15 cellular contexts compared by ENCODE assay signal in genomic region chr13:20546559-20546958, GRCh38. TPM values are rescaled to one million over a fixed set of nuclear protein-coding genes. Genes with fewer than 3 reads are reported as not detected.
DNase-seq lines count a peak whose midpoint lies in the region; ATAC-seq, FAIRE-seq and TF ChIP-seq lines count a peak whose summit lies in the region.
"Had no signal": no experiment of that assay in that cellular context is flagged by ENCODE, and none has a peak within 500 bp of the region (broad histone marks: within the 10 kb centered on the region; RNA-seq: fewer than 3 reads in every experiment).

No MANE protein-coding gene starts in this region.

- H3K4me3 Mint-ChIP-seq in naive thymus-derived CD4-positive, alpha-beta T cell, result no peak overlapping the region
- H3K4me3 Mint-ChIP-seq: activated T-cell treated with anti-CD3 and anti-CD28 coated beads, Interleukin-2, amount 50 U/mL, for 72 hours; stimulated activated naive CD8-positive, alpha-beta T cell treated with anti-CD3 and anti-CD28 coated beads, Interleukin-15, amount 100 ng/mL, for 72 hours had no signal

- no peaks in the 10 kb centered on the region for H3K4me1 ChIP-seq in naive thymus-derived CD4-positive, alpha-beta T cell (ENCODE audit: control insufficient read depth in 2 of 2, insufficient read depth in 2 of 2, low read length in 2 of 2)
- H3K4me1 ChIP-seq in esophagus muscularis mucosa, result no peaks in the 10 kb centered on the region
- H3K4me1 ChIP-seq in ascending aorta, result no peaks in the 10 kb centered on the region

- H3K36me3 ChIP-seq in naive thymus-derived CD4-positive, alpha-beta T cell (ENCODE audit: control insufficient read depth in 2 of 3, insufficient read depth in 3 of 3, low read length in 3 of 3), result no peaks in the 10 kb centered on the region
- H3K36me3 ChIP-seq in esophagus muscularis mucosa (no peaks in the 10 kb centered on the region), ascending aorta (no peaks in the 10 kb centered on the region)
- H3K36me3 ChIP-seq: pancreas had no signal

- intact Hi-C loops in naive thymus-derived CD4-positive, alpha-beta T cell (cut with micrococcal nuclease), result no loop called here
- intact Hi-C loops in esophagus muscularis mucosa (cut with DNase I), result no loop called here
- intact Hi-C loops in ascending aorta (cut with DNase I), result no loop called here

- H3K4me1 Mint-ChIP-seq in naive thymus-derived CD4-positive, alpha-beta T cell, result peaks cover 3 to 15% (median 11%) of the 10 kb centered on the region in 7 donors
- H3K4me1 Mint-ChIP-seq: stimulated activated naive CD8-positive, alpha-beta T cell treated with anti-CD3 and anti-CD28 coated beads, Interleukin-15, amount 100 ng/mL, for 72 hours had no signal

- 64% methylated on average over 1 of the region's 1 CpG for WGBS in esophagus muscularis mucosa

- no peak for TF ChIP-seq EP300 in esophagus muscularis mucosa (IDR thresholded peaks at IDR 0.05)

- H3K4me3 ChIP-seq in naive thymus-derived CD4-positive, alpha-beta T cell (ENCODE audit: low read length), result no peak overlapping the region
- H3K4me3 ChIP-seq in esophagus muscularis mucosa (no peak overlapping the region), ascending aorta (no peak overlapping the region)
- H3K4me3 ChIP-seq: pancreas had no signal

- H3K27ac Mint-ChIP-seq in naive thymus-derived CD4-positive, alpha-beta T cell, result peak overlapping the region in 2 of 9 donors; percentile 25 to 43
- H3K27ac Mint-ChIP-seq: activated T-cell treated with anti-CD3 and anti-CD28 coated beads, Interleukin-2, amount 50 U/mL, for 72 hours; stimulated activated naive CD8-positive, alpha-beta T cell treated with anti-CD3 and anti-CD28 coated beads, Interleukin-15, amount 100 ng/mL, for 72 hours had no signal

- no peaks in the 10 kb centered on the region for H3K9me3 ChIP-seq in naive thymus-derived CD4-positive, alpha-beta T cell (ENCODE audit: control insufficient read depth in 2 of 3, low read length in 3 of 3)
- no peaks in the 10 kb centered on the region for H3K9me3 ChIP-seq in esophagus muscularis mucosa
- no peaks in the 10 kb centered on the region for H3K9me3 ChIP-seq in ascending aorta
- H3K9me3 ChIP-seq: pancreas had no signal

- H3K27me3 Mint-ChIP-seq in naive thymus-derived CD4-positive, alpha-beta T cell, result no peaks in the 10 kb centered on the region
- H3K27me3 Mint-ChIP-seq: stimulated activated naive CD8-positive, alpha-beta T cell treated with anti-CD3 and anti-CD28 coated beads, Interleukin-15, amount 100 ng/mL, for 72 hours had no signal

- peak; percentile 65 for ATAC-seq in HG03139 (IDR thresholded peaks at IDR 0.05; ENCODE audit: unreplicated experiment)
- peak; percentile 83 for ATAC-seq in naive thymus-derived CD4-positive, alpha-beta T cell
- ATAC-seq in HG03457 (IDR thresholded peaks at IDR 0.05; ENCODE audit: unreplicated experiment), result no peak
- ATAC-seq: activated T-cell treated with anti-CD3 and anti-CD28 coated beads, Interleukin-2, amount 50 U/mL, for 72 hours; stimulated activated naive CD8-positive, alpha-beta T cell treated with anti-CD3 and anti-CD28 coated beads, Interleukin-15, amount 100 ng/mL, for 72 hours had no signal

- POLR2A ChIA-PET in naive thymus-derived CD4-positive, alpha-beta T cell (lab: Charles Lee), result no interaction called here

- no peak overlapping the region for H3K27ac ChIP-seq in naive thymus-derived CD4-positive, alpha-beta T cell (ENCODE audit: low read depth, low read length)
- no peak overlapping the region for H3K27ac ChIP-seq in esophagus muscularis mucosa (replicated peaks in 1 of 4)
- H3K27ac ChIP-seq in ascending aorta, result no peak overlapping the region
- H3K27ac ChIP-seq: pancreas had no signal

- H3K9me3 Mint-ChIP-seq in naive thymus-derived CD4-positive, alpha-beta T cell, result peaks cover 0 to 1% (median 0%) of the 10 kb centered on the region in 11 donors
- H3K9me3 Mint-ChIP-seq: activated T-cell treated with anti-CD3 and anti-CD28 coated beads, Interleukin-2, amount 50 U/mL, for 72 hours; stimulated activated naive CD8-positive, alpha-beta T cell treated with anti-CD3 and anti-CD28 coated beads, Interleukin-15, amount 100 ng/mL, for 72 hours had no signal

- FAIRE-seq in GM18507 (lab: Jason Lieb, UNC), result peak; percentile 66
- FAIRE-seq: pancreas had no signal

- TF ChIP-seq CTCF in esophagus muscularis mucosa (IDR thresholded peaks at IDR 0.05) (no peak), ascending aorta (IDR thresholded peaks at IDR 0.05) (no peak)

- no peaks in the 10 kb centered on the region for H3K27me3 ChIP-seq in naive thymus-derived CD4-positive, alpha-beta T cell (ENCODE audit: control insufficient read depth in 2 of 2, insufficient read depth in 2 of 2, low read length in 2 of 2)
- H3K27me3 ChIP-seq in esophagus muscularis mucosa (no peaks in the 10 kb centered on the region), ascending aorta (no peaks in the 10 kb centered on the region)
- H3K27me3 ChIP-seq: pancreas had no signal

- no peaks in the 10 kb centered on the region for H3K36me3 Mint-ChIP-seq in naive thymus-derived CD4-positive, alpha-beta T cell

- TF ChIP-seq POLR2A in esophagus muscularis mucosa (IDR thresholded peaks at IDR 0.05; ENCODE audit: low read depth), result no peak

- CTCF ChIA-PET in naive thymus-derived CD4-positive, alpha-beta T cell (lab: Charles Lee), result no interaction called here

- DNase-seq in GM18507 (ENCODE audit: extremely low spot score, insufficient read length, low read depth) (no peak), SKM-1 treated with dmso at 0.1 percent for 144 hours (lab: John Stamatoyannopoulos, UW; ENCODE audit: unreplicated experiment) (peak; percentile 90), esophagus muscularis mucosa (ENCODE audit: extremely low spot score) (no peak), ascending aorta (ENCODE audit: low spot score in 2 of 2) (no peak), NCI-H226 (no peak)
- DNase-seq in naive thymus-derived CD4-positive, alpha-beta T cell, result no peak
- DNase-seq: activated CD4-positive, alpha-beta T cell treated with anti-CD3 and anti-CD28 coated beads for 1 hour; activated T-cell treated with anti-CD3 and anti-CD28 coated beads, Interleukin-2, amount 50 U/mL, for 72 hours; COR-L47; pancreas; SHP77; stimulated activated CD4-positive, alpha-beta T cell treated with anti-CD3 and anti-CD28 coated beads, Interleukin-4, amount 100 ng/mL, for 1 hour; stimulated activated naive CD8-positive, alpha-beta T cell treated with anti-CD3 and anti-CD28 coated beads, Interleukin-15, amount 100 ng/mL, for 72 hours had no signal

RNA-seq across cellular contexts. Expression of gene IFT88, which starts 20.4 kb away (rescaled TPM):
- 10 to 100 TPM in 3 of 5 experiments, 1 to 10 TPM in 2; 5.0 to 17.0 (median 11.7) TPM for total RNA-seq in naive thymus-derived CD4-positive, alpha-beta T cell
- 1 to 10 TPM; 6.4 to 7.9 TPM for polyA plus RNA-seq in naive thymus-derived CD4-positive, alpha-beta T cell
- total RNA-seq in esophagus muscularis mucosa, result 10 to 100 TPM; 10.4 to 13.7 (median 11.5) TPM
- 4.9 TPM for total RNA-seq in ascending aorta

RNA-seq across cellular contexts. Expression of gene CRYL1, which starts 20.9 kb away (rescaled TPM):
- 10 to 100 TPM; 12.3 to 21.2 (median 16.3) TPM for total RNA-seq in naive thymus-derived CD4-positive, alpha-beta T cell
- polyA plus RNA-seq in naive thymus-derived CD4-positive, alpha-beta T cell, result 10 to 100 TPM; 32.4 to 44.1 TPM
- total RNA-seq in esophagus muscularis mucosa, result 10 to 100 TPM; 42.3 to 59.3 (median 45.4) TPM
- total RNA-seq in ascending aorta, result 13.1 TPM
